ENCODE assay signal across 1 cellular context in genomic region chr10:23314835-23315239, GRCh38.
TF ChIP-seq lines count a peak whose summit lies in the region.

No MANE protein-coding gene starts in this region.

TF ChIP-seq in H1, 55 proteins besides CTCF, POLR2A, EP300 and RAD21:
- TF ChIP-seq KDM5A (IDR thresholded peaks at IDR 0.05; ENCODE audit: low read length) = no peak
- no peak for TF ChIP-seq CTBP2 (IDR thresholded peaks at IDR 0.05; ENCODE audit: borderline replicate concordance, insufficient read depth, insufficient read length, low read length)
- TF ChIP-seq FOSL1 (IDR thresholded peaks at IDR 0.05; ENCODE audit: insufficient read depth, low read depth, low read length) = no peak
- no peak for TF ChIP-seq KDM4A (IDR thresholded peaks at IDR 0.05; ENCODE audit: low read depth, low read length, severe bottlenecking)
- no peak for TF ChIP-seq SAP30 (IDR thresholded peaks at IDR 0.05; ENCODE audit: insufficient read depth, insufficient replicate concordance, low read length)
- TF ChIP-seq SP1 (IDR thresholded peaks at IDR 0.05; ENCODE audit: low read depth, low read length) = no peak
- no peak for TF ChIP-seq RFX5 (IDR thresholded peaks at IDR 0.05; ENCODE audit: borderline replicate concordance, low read depth, low read length)
- TF ChIP-seq GABPA (IDR thresholded peaks at IDR 0.05; ENCODE audit: borderline replicate concordance, insufficient read depth, low read length) = no peak
- no peak for TF ChIP-seq BACH1 (IDR thresholded peaks at IDR 0.05; ENCODE audit: low read length)
- TF ChIP-seq BRCA1 (IDR thresholded peaks at IDR 0.05; ENCODE audit: low read depth, low read length) = no peak
- no peak for TF ChIP-seq POU5F1 (IDR thresholded peaks at IDR 0.05; ENCODE audit: low read depth, low read length)
- TF ChIP-seq NRF1 (IDR thresholded peaks at IDR 0.05; ENCODE audit: low read depth, low read length) = no peak
- no peak for TF ChIP-seq CBX8 (IDR thresholded peaks at IDR 0.05; ENCODE audit: borderline replicate concordance, low read depth, low read length)
